ENCODE assay signal across 1 cellular context in genomic region chr19:8001995-8002849, GRCh38.
A peak's percentile ranks its signal among the peaks of the same experiment; 100 is the strongest.
TF ChIP-seq lines count a peak whose summit lies in the region.

No MANE protein-coding gene starts in this region.

TF ChIP-seq in HepG2, 621 proteins besides CTCF, POLR2A, EP300 and RAD21 (continued from another document and continues in another):
- TF ChIP-seq SNAPC4 (CRISPR knock-in tag; IDR thresholded peaks at IDR 0.05) (no peak), ZNF788 (CRISPR knock-in tag; IDR thresholded peaks at IDR 0.05; ENCODE audit: borderline replicate concordance) (no peak; the same call in 1 of the 2 replicates), ZNF142 (CRISPR knock-in tag; IDR thresholded peaks at IDR 0.05) (no peak), SP5 (CRISPR knock-in tag; IDR thresholded peaks at IDR 0.05; ENCODE audit: borderline replicate concordance, low read depth) (no peak), ZNF740 (CRISPR knock-in tag; IDR thresholded peaks at IDR 0.05) (no peak), ZNF704 (CRISPR knock-in tag; IDR thresholded peaks at IDR 0.05; ENCODE audit: borderline replicate concordance) (no peak), GLMP (CRISPR knock-in tag; IDR thresholded peaks at IDR 0.05; ENCODE audit: borderline replicate concordance) (no peak), KIAA2018 (CRISPR knock-in tag; IDR thresholded peaks at IDR 0.05; ENCODE audit: borderline replicate concordance) (no peak), RBFOX2 (IDR thresholded peaks at IDR 0.05; ENCODE audit: low read depth, low read length) (no peak), MATR3 (CRISPR knock-in tag; IDR thresholded peaks at IDR 0.05) (no peak), SIX1 (CRISPR knock-in tag; IDR thresholded peaks at IDR 0.05; ENCODE audit: borderline replicate concordance) (no peak), SKI (IDR thresholded peaks at IDR 0.05; ENCODE audit: partially characterized antibody) (no peak), ZNF691 (CRISPR knock-in tag; IDR thresholded peaks at IDR 0.05; ENCODE audit: borderline replicate concordance, low read depth) (no peak), DRAP1 (CRISPR knock-in tag; IDR thresholded peaks at IDR 0.05) (no peak), MTA3 (CRISPR knock-in tag; IDR thresholded peaks at IDR 0.05) (no peak), ZBTB49 (CRISPR knock-in tag; IDR thresholded peaks at IDR 0.05; ENCODE audit: borderline replicate concordance) (no peak), ATRX (CRISPR knock-in tag; IDR thresholded peaks at IDR 0.05; ENCODE audit: borderline replicate concordance) (no peak), ZNF503 (CRISPR knock-in tag; IDR thresholded peaks at IDR 0.05) (no peak), ZNF460 (CRISPR knock-in tag; IDR thresholded peaks at IDR 0.05; ENCODE audit: borderline replicate concordance) (no peak), ZNF317 (CRISPR knock-in tag; IDR thresholded peaks at IDR 0.05) (0 out of 2 replicates have a peak, but pooled peaks have one; percentile 40)
